ENCODE assay signal across 8 cellular contexts in the genomic region with DNA sequence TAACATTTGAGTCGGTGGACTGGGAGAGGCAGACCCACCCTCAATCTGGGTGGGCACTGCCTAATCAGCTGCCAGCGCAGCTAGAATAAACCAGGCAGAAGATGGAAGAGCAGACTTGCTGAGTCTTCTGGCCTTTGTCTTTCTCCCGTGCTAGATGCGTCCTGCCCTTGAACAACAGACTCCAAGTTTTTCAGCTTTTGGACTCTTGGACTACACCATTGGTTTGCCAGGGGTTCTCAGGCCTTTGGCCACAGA.
"Had no signal": no experiment of that assay in that cellular context is flagged by ENCODE, and none has a peak within 500 bp of the region (broad histone marks: within the 10 kb centered on the region; RNA-seq: fewer than 3 reads in every experiment).

No MANE protein-coding gene starts in this region.

- H3K4me3 Mint-ChIP-seq: GM23338, H9, IgD-negative memory B cell had no signal

- H3K27ac Mint-ChIP-seq: GM23338, H9, IgD-negative memory B cell had no signal

- H3K4me3 ChIP-seq: GM23338 had no signal

- H2AFZ ChIP-seq: GM23338 had no signal

- H3K4me1 Mint-ChIP-seq: GM23338, H9 had no signal

- DNase-seq: H9, KG1 had no signal

- H3K27me3 Mint-ChIP-seq: IgD-negative memory B cell had no signal

- FAIRE-seq: H1, H54, HTR-8/SVneo had no signal

- H3K9me3 Mint-ChIP-seq: GM23338, IgD-negative memory B cell had no signal

- H3K4me2 ChIP-seq: GM23338 had no signal

- ATAC-seq: GM23338, HCT116 had no signal
